ENCODE assay signal across 8 cellular contexts in genomic region chr12:45234134-45234865, GRCh38. TPM values are rescaled to one million over a fixed set of nuclear protein-coding genes. Genes with fewer than 3 reads are reported as not detected.
A peak's percentile ranks its signal among the peaks of the same experiment; 100 is the strongest.
DNase-seq lines count a peak whose midpoint lies in the region; ATAC-seq and TF ChIP-seq lines count a peak whose summit lies in the region.

No MANE protein-coding gene starts in this region.

- H3K9me3 Mint-ChIP-seq in WTC11: peaks cover 7% of the 10 kb centered on the region; the same call in 1 of the 2 replicates

- POLR2A ChIA-PET in WTC11 (lab: Charles Lee): interaction anchor here (0.6 to 2.1 kb wide), 5 partner anchors 17 to 415 kb away, joined by 3 to 6 read pairs (median 4); no protein-coding TSS in a partner anchor

- peaks cover 73% of the 10 kb centered on the region for H3K4me1 Mint-ChIP-seq in WTC11

- H3K27ac ChIP-seq in prostate gland: peak overlapping the region; percentile 59 to 82

- H3K4me3 ChIP-seq in prostate gland: no peak overlapping the region

- peak overlapping the region; percentile 51 for H3K4me3 Mint-ChIP-seq in WTC11

- DNase-seq in EL (peak; percentile 98), WTC11 (ENCODE audit: low spot score) (no peak), globus pallidus (ENCODE audit: low spot score) (peak; percentile 21), prostate gland (ENCODE audit: low spot score) (peak; percentile 20), KG1 (lab: John Stamatoyannopoulos, UW) (no peak)

- intact Hi-C loops in prostate gland (cut with DNase I): no loop called here

- WGBS in prostate gland: 8% methylated on average over 4 of the region's 4 CpGs

- TF ChIP-seq CTCF in WTC11 (IDR thresholded peaks at IDR 0.05) (no peak), prostate gland (IDR thresholded peaks at IDR 0.05) (no peak)

- TF ChIP-seq POLR2A in prostate gland (IDR thresholded peaks at IDR 0.05): no peak

- H3K4me1 ChIP-seq in prostate gland (replicated peaks): no peaks in the 10 kb centered on the region

- no peaks in the 10 kb centered on the region for H3K36me3 ChIP-seq in prostate gland

- peak overlapping the region; percentile 98 for H3K27ac Mint-ChIP-seq in WTC11

- ATAC-seq in HG02884 (IDR thresholded peaks at IDR 0.05; ENCODE audit: unreplicated experiment): peak; percentile 51
- ATAC-seq in WTC11: peak; percentile 52
- no peak for ATAC-seq in GM21786 (IDR thresholded peaks at IDR 0.05; ENCODE audit: unreplicated experiment)
- ATAC-seq in GM21619 (IDR thresholded peaks at IDR 0.05; ENCODE audit: unreplicated experiment): no peak

- no peaks in the 10 kb centered on the region for H3K27me3 Mint-ChIP-seq in WTC11 (ENCODE audit: low read depth)

- H3K36me3 Mint-ChIP-seq in WTC11: peaks cover 20% of the 10 kb centered on the region

- CTCF ChIA-PET in WTC11 (lab: Charles Lee): interaction anchor here (0.6 to 1.8 kb wide), 5 partner anchors 13 to 1226 kb away, joined by 3 to 6 read pairs (median 3); no protein-coding TSS in a partner anchor

- H3K27me3 ChIP-seq in prostate gland (replicated peaks; ENCODE audit: insufficient read depth): no peaks in the 10 kb centered on the region

- H3K9me3 ChIP-seq in prostate gland: no peaks in the 10 kb centered on the region

TF ChIP-seq in WTC11, 78 proteins besides CTCF, POLR2A, EP300 and RAD21:
- TF ChIP-seq ATF3 (CRISPR knock-in tag; conservative IDR thresholded peaks at IDR 0.05) (no peak), ZNF532 (CRISPR knock-in tag; IDR thresholded peaks at IDR 0.05; ENCODE audit: borderline replicate concordance) (no peak), JUN (CRISPR knock-in tag; IDR thresholded peaks at IDR 0.05) (no peak), NR3C1 (CRISPR knock-in tag; conservative IDR thresholded peaks at IDR 0.05; ENCODE audit: low read depth) (no peak), MYBL2 (CRISPR knock-in tag; IDR thresholded peaks at IDR 0.05) (no peak), CDX4 (CRISPR knock-in tag; IDR thresholded peaks at IDR 0.05; ENCODE audit: borderline replicate concordance) (no peak)

RNA-seq across cellular contexts. Expression of gene ANO6, which starts 18.4 kb away (rescaled TPM):
- total RNA-seq in WTC11 (2021) (41.8 to 46.8 TPM (median 44.3 TPM) in 3 replicates), prostate gland (10 to 100 TPM; 36.8 to 78.8 TPM)

Comparison
In these comparisons a context has a peak if more than half of its experiments do, and no peak if none do; other contexts are left out.
1. DNase-seq: peak in EL (single experiment), globus pallidus (single experiment) and prostate gland (single experiment); none in WTC11 (single experiment) and KG1 (single experiment).
2. ATAC-seq: peak in HG02884 (single experiment) and WTC11 (single experiment); none in GM21786 (single experiment) and GM21619 (single experiment).